In genomic region chr2:189147989-189148388, GRCh38 we compare ENCODE assay signal across 29 cellular contexts.
"Had no signal": no experiment of that assay in that cellular context is flagged by ENCODE, and none has a peak within 500 bp of the region (broad histone marks: within the 10 kb centered on the region; RNA-seq: fewer than 3 reads in every experiment).

No MANE protein-coding gene starts in this region.

- H3K27ac ChIP-seq: Peyer's patch, RWPE1, SJCRH30 had no signal

- H3K36me3 ChIP-seq: Peyer's patch, SJCRH30 had no signal

- H3K27me3 Mint-ChIP-seq: activated CD4-positive, alpha-beta T cell treated with anti-CD3 and anti-CD28 coated beads, Interleukin-2, amount 10 ng/mL, durations not matched to agents 24 days and 14 days; activated CD8-positive, alpha-beta memory T cell treated with anti-CD3 and anti-CD28 coated beads, Interleukin-2, amount 10 ng/mL, durations not matched to agents 7 days and 5 days; activated naive CD4-positive, alpha-beta T cell treated with anti-CD3 and anti-CD28 coated beads, Interleukin-2, amount 50 U/mL, for 24 hours; activated naive CD8-positive, alpha-beta T cell treated with anti-CD3 and anti-CD28 coated beads, Interleukin-2, amount 50 U/mL, for 24 hours; activated T-cell treated with anti-CD3 and anti-CD28 coated beads, Interleukin-2, amount 50 U/mL, for 24 hours; brain had no signal

- H3K27me3 ChIP-seq: MG63, Peyer's patch, SJCRH30 had no signal

- H3K4me3 ChIP-seq: MG63, Peyer's patch, SJCRH30 had no signal

- H3K9me3 ChIP-seq: MG63, Peyer's patch, SJCRH30 had no signal

- DNase-seq: activated CD4-positive, alpha-beta T cell treated with anti-CD3 and anti-CD28 coated beads for 1 hour; activated CD4-positive, alpha-beta T cell treated with anti-CD3 and anti-CD28 coated beads, Interleukin-2, amount 10 ng/mL, durations not matched to agents 24 days and 14 days; activated CD4-positive, alpha-beta T cell treated with anti-CD3 and anti-CD28 coated beads, Interleukin-2, amount 50 U/mL, for 48 hours; activated CD8-positive, alpha-beta memory T cell treated with anti-CD3 and anti-CD28 coated beads, Interleukin-2, amount 10 ng/mL, durations not matched to agents 7 days and 5 days; activated effector memory CD4-positive, alpha-beta T cell treated with Interleukin-2 at 50 U/mL for 16 hours; activated naive CD4-positive, alpha-beta T cell; activated naive CD8-positive, alpha-beta T cell treated with anti-CD3 and anti-CD28 coated beads, Interleukin-2, amount 50 U/mL, for 24 hours; activated T-cell treated with anti-CD3 and anti-CD28 coated beads, Interleukin-2, amount 50 U/mL, for 24 hours; amniotic stem cell; MG63; MV-4-11; NCI-H1092 treated with DMSO at 0.1 percent for 48 hours; NCI-H1436; NCI-H1694 treated with DMSO at 0.1 percent for 48 hours; NCI-H2029 treated with DMSO at 0.1 percent for 48 hours; NCI-H510A treated with DMSO at 0.1 percent for 48 hours; NCI-H69; NK-92 treated with Interleukin-12 subunit alpha and Interleukin-12 subunit beta, amount 100 ng/mL, for 24 hours; OCI-M1; Peyer's patch; Right ventricle myocardium superior; SJCRH30; SW 1271 had no signal

- H3K4me1 ChIP-seq: Peyer's patch had no signal

- H3K4me1 Mint-ChIP-seq: activated CD4-positive, alpha-beta T cell treated with anti-CD3 and anti-CD28 coated beads, Interleukin-2, amount 10 ng/mL, durations not matched to agents 24 days and 14 days; activated CD8-positive, alpha-beta memory T cell treated with anti-CD3 and anti-CD28 coated beads, Interleukin-2, amount 10 ng/mL, durations not matched to agents 7 days and 5 days had no signal

- H3K36me3 Mint-ChIP-seq: activated CD8-positive, alpha-beta memory T cell treated with anti-CD3 and anti-CD28 coated beads, Interleukin-2, amount 10 ng/mL, durations not matched to agents 7 days and 5 days; activated naive CD4-positive, alpha-beta T cell treated with anti-CD3 and anti-CD28 coated beads, Interleukin-2, amount 50 U/mL, for 24 hours; brain; WTC11 had no signal

- H3K9me3 Mint-ChIP-seq: activated CD4-positive, alpha-beta T cell treated with anti-CD3 and anti-CD28 coated beads, Interleukin-2, amount 10 ng/mL, durations not matched to agents 24 days and 14 days; activated naive CD4-positive, alpha-beta T cell treated with anti-CD3 and anti-CD28 coated beads, Interleukin-2, amount 50 U/mL, for 24 hours; activated T-cell treated with anti-CD3 and anti-CD28 coated beads, Interleukin-2, amount 50 U/mL, for 24 hours; activated T-helper 1 cell treated with anti-CD3 and anti-CD28 coated beads, Interleukin-12 subunit alpha, Interleukin-12 subunit beta, Interleukin-2, Interleukin-4 antibody, amounts not matched to agents 30 ng/mL and 10 ng/mL and 1 ng/mL, durations not matched to agents 14 hours and 24 hours and 36 hours; brain; WTC11 had no signal

- H3K27ac Mint-ChIP-seq: activated CD4-positive, alpha-beta T cell treated with anti-CD3 and anti-CD28 coated beads, Interleukin-2, amount 10 ng/mL, durations not matched to agents 24 days and 14 days; activated CD8-positive, alpha-beta memory T cell treated with anti-CD3 and anti-CD28 coated beads, Interleukin-2, amount 10 ng/mL, durations not matched to agents 7 days and 5 days; activated naive CD4-positive, alpha-beta T cell treated with anti-CD3 and anti-CD28 coated beads, Interleukin-2, amount 50 U/mL, for 24 hours; activated naive CD8-positive, alpha-beta T cell treated with anti-CD3 and anti-CD28 coated beads, Interleukin-2, amount 50 U/mL, for 24 hours; activated T-cell treated with anti-CD3 and anti-CD28 coated beads, Interleukin-2, amount 50 U/mL, for 24 hours; activated T-helper 1 cell treated with anti-CD3 and anti-CD28 coated beads, Interleukin-12 subunit alpha, Interleukin-12 subunit beta, Interleukin-2, Interleukin-4 antibody, amounts not matched to agents 30 ng/mL and 10 ng/mL and 1 ng/mL, durations not matched to agents 14 hours and 24 hours and 36 hours; brain; WTC11 had no signal

- H3K4me3 Mint-ChIP-seq: activated CD4-positive, alpha-beta T cell treated with anti-CD3 and anti-CD28 coated beads, Interleukin-2, amount 10 ng/mL, durations not matched to agents 24 days and 14 days; activated CD8-positive, alpha-beta memory T cell treated with anti-CD3 and anti-CD28 coated beads, Interleukin-2, amount 10 ng/mL, durations not matched to agents 7 days and 5 days; activated naive CD4-positive, alpha-beta T cell treated with anti-CD3 and anti-CD28 coated beads, Interleukin-2, amount 50 U/mL, for 24 hours; activated naive CD8-positive, alpha-beta T cell treated with anti-CD3 and anti-CD28 coated beads, Interleukin-2, amount 50 U/mL, for 24 hours; activated T-cell treated with anti-CD3 and anti-CD28 coated beads, Interleukin-2, amount 50 U/mL, for 24 hours; activated T-helper 1 cell treated with anti-CD3 and anti-CD28 coated beads, Interleukin-12 subunit alpha, Interleukin-12 subunit beta, Interleukin-2, Interleukin-4 antibody, amounts not matched to agents 30 ng/mL and 10 ng/mL and 1 ng/mL, durations not matched to agents 14 hours and 24 hours and 36 hours; brain; WTC11 had no signal

- ATAC-seq: activated CD8-positive, alpha-beta memory T cell treated with anti-CD3 and anti-CD28 coated beads, Interleukin-2, amount 10 ng/mL, durations not matched to agents 7 days and 5 days; activated naive CD8-positive, alpha-beta T cell treated with anti-CD3 and anti-CD28 coated beads, Interleukin-2, amount 50 U/mL, for 24 hours; SK-N-SH treated with all-trans-retinoic acid at 6 μM for 48 hours; WTC11 had no signal
